29 cellular contexts compared by ENCODE assay signal in genomic region chr2:105127288-105127915, GRCh38.
"Had no signal": no experiment of that assay in that cellular context is flagged by ENCODE, and none has a peak within 500 bp of the region (broad histone marks: within the 10 kb centered on the region; RNA-seq: fewer than 3 reads in every experiment).

No MANE protein-coding gene starts in this region.

- H3K9me3 ChIP-seq: gastrocnemius medialis, ovary, right lobe of liver, thoracic aorta, uterus had no signal

- H3K27me3 ChIP-seq: brain microvascular endothelial cell, gastrocnemius medialis, ovary, right lobe of liver, uterus had no signal

- H3K36me3 ChIP-seq: brain microvascular endothelial cell, gastrocnemius medialis, ovary, right lobe of liver, thoracic aorta, uterus had no signal

- H3K4me3 Mint-ChIP-seq: activated naive CD8-positive, alpha-beta T cell treated with anti-CD3 and anti-CD28 coated beads, Interleukin-2, amount 10 ng/mL, durations not matched to agents 7 days and 5 days; activated T-cell treated with anti-CD3 and anti-CD28 coated beads, Interleukin-2, amount 50 U/mL, for 4 hours; immature natural killer cell; nephron; T-cell had no signal

- H3K4me1 Mint-ChIP-seq: activated naive CD8-positive, alpha-beta T cell treated with anti-CD3 and anti-CD28 coated beads, Interleukin-2, amount 10 ng/mL, durations not matched to agents 7 days and 5 days; nephron; T-cell had no signal

- H3K27ac ChIP-seq: brain microvascular endothelial cell, coronary artery, dorsolateral prefrontal cortex, gastrocnemius medialis, ovary, right lobe of liver, thoracic aorta, uterus had no signal

- H3K4me3 ChIP-seq: coronary artery, dorsolateral prefrontal cortex, gastrocnemius medialis, ovary, right lobe of liver, thoracic aorta, uterus had no signal

- H3K4me1 ChIP-seq: gastrocnemius medialis, right lobe of liver, uterus had no signal

- H3K9me3 Mint-ChIP-seq: activated naive CD8-positive, alpha-beta T cell treated with anti-CD3 and anti-CD28 coated beads, Interleukin-2, amount 10 ng/mL, durations not matched to agents 7 days and 5 days; activated T-cell treated with anti-CD3 and anti-CD28 coated beads, Interleukin-2, amount 50 U/mL, for 4 hours; immature natural killer cell; nephron; T-cell had no signal

- H3K27ac Mint-ChIP-seq: activated naive CD8-positive, alpha-beta T cell treated with anti-CD3 and anti-CD28 coated beads, Interleukin-2, amount 10 ng/mL, durations not matched to agents 7 days and 5 days; immature natural killer cell; nephron; progenitor cell of endocrine pancreas; T-cell had no signal

- DNase-seq: activated CD4-positive, alpha-beta T cell treated with anti-CD3 and anti-CD28 coated beads for 4 hours; activated CD4-positive, CD25-positive, alpha-beta regulatory T cell; activated CD8-positive, alpha-beta memory T cell treated with anti-CD3 and anti-CD28 coated beads for 24 hours; activated naive CD4-positive, alpha-beta T cell; activated naive CD8-positive, alpha-beta T cell treated with anti-CD3 and anti-CD28 coated beads, Interleukin-2, amount 10 ng/mL, durations not matched to agents 7 days and 5 days; activated T-cell treated with anti-CD3 and anti-CD28 coated beads, Interleukin-2, amount 50 U/mL, for 4 hours; amniotic stem cell; brain microvascular endothelial cell; dorsolateral prefrontal cortex; effector memory CD4-positive, alpha-beta T cell; erythroblast; gastrocnemius medialis; hippocampal formation; immature natural killer cell; kidney; left colon; mammary epithelial cell; ovary; right lobe of liver; stimulated activated CD4-positive, alpha-beta T cell treated with anti-CD3 and anti-CD28 coated beads, Interleukin-4, amount 100 ng/mL, for 4 hours; stimulated activated CD8-positive, alpha-beta memory T cell treated with anti-CD3 and anti-CD28 coated beads, Interleukin-4, amount 100 ng/mL, for 48 hours; stimulated activated naive CD4-positive, alpha-beta T cell treated with Interleukin-2 at 50 U/mL for 16 hours; T-cell; trophoblast cell; uterus had no signal

- ATAC-seq: activated T-cell treated with anti-CD3 and anti-CD28 coated beads, Interleukin-2, amount 50 U/mL, for 4 hours; gastrocnemius medialis; left colon; right lobe of liver; T-cell had no signal

- H3K36me3 Mint-ChIP-seq: activated naive CD8-positive, alpha-beta T cell treated with anti-CD3 and anti-CD28 coated beads, Interleukin-2, amount 10 ng/mL, durations not matched to agents 7 days and 5 days; immature natural killer cell; T-cell had no signal
